Comparison of ENCODE assay signal across 7 cellular contexts in genomic region chr13:30464496-30465351, GRCh38.
DNase-seq lines count a peak whose midpoint lies in the region; ATAC-seq and TF ChIP-seq lines count a peak whose summit lies in the region.

No MANE protein-coding gene starts in this region.

- DNase-seq in GM13976 (ENCODE audit: low spot score) (peak; percentile 77), NCI-H146 treated with DMSO at 0.1 percent for 48 hours (lab: John Stamatoyannopoulos, UW; ENCODE audit: unreplicated experiment) (peak; percentile 54), caudate nucleus (lab: John Stamatoyannopoulos, UW) (peak in 59 of 61 donors; percentile 11 to 91 (median 76)), islet precursor cell (peak; percentile 81)
- DNase-seq in activated CD4-positive, CD25-positive, alpha-beta regulatory T cell (lab: John Stamatoyannopoulos, UW) = peak; percentile 70 to 78 (median 74)
- DNase-seq in stimulated activated CD4-positive, alpha-beta T cell treated with anti-CD3 and anti-CD28 coated beads, Interleukin-15, amount 100 ng/mL, for 1 hour (ENCODE audit: low read depth in 1 of 2, low spot score in 1 of 2) = peak; percentile 52 to 75

- peak; percentile 21 for ATAC-seq in HG02623 (IDR thresholded peaks at IDR 0.05; ENCODE audit: unreplicated experiment)

- peak overlapping the region; percentile 96 for H3K27ac ChIP-seq in caudate nucleus (ENCODE audit: low read depth, low read length)

- no peak for TF ChIP-seq CTCF in GM13976 (IDR thresholded peaks at IDR 0.05; ENCODE audit: borderline replicate concordance, control extremely low read depth, extremely low read depth, insufficient read depth, missing control alignments)

- in situ Hi-C loops in GM13976 (cut with MboI; ENCODE audit: low sequenced_read_pairs, unreplicated experiment) = no loop called here

Comparison
In these comparisons a context has a peak if more than half of its experiments do, and no peak if none do; other contexts are left out.
1. Peak in every context shown above with its lines: DNase-seq, ATAC-seq and H3K27ac ChIP-seq.